In the genomic region with DNA sequence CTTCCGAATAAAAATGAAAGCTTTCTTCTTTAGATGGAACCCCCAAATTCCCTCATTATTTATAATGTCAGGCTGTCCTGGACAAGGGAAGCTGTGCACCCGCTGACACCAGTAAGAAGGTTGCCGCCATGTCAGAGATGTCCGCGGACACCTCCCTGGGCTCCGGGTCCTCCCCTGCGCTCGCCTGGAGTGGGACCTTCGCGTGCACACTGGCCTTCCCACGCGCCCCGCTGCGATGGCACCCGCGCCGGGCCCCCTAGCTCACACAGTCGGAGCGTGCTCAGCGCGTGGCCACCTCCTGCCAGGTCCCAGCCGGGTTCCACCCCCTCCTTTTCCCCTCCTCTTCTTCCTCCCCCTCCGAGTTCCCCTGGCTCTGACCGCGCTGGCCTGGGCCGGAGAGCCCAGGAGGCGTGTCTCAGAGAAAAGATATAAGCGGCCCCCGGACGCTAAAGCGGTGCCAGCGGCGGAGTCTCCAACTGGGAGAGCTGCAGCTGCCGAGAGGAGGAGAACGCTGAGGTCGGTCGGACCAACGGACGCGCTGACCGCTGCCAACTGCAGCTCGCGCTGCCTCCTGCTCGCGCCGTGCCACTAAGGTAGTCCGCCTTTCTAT, we compare ENCODE assay signal across 1 cellular context.
TF ChIP-seq lines count a peak whose summit lies in the region.

A gene with protein sequence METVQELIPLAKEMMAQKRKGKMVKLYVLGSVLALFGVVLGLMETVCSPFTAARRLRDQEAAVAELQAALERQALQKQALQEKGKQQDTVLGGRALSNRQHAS (plus strand): TSS at position 456 of the 610 bp plus-strand sequence. CDS start 273 bp downstream, outside the sequence.

TF ChIP-seq in GM23338, 12 proteins besides CTCF, POLR2A, EP300 and RAD21 (continued from another document):
- TF ChIP-seq, protein P1, sequence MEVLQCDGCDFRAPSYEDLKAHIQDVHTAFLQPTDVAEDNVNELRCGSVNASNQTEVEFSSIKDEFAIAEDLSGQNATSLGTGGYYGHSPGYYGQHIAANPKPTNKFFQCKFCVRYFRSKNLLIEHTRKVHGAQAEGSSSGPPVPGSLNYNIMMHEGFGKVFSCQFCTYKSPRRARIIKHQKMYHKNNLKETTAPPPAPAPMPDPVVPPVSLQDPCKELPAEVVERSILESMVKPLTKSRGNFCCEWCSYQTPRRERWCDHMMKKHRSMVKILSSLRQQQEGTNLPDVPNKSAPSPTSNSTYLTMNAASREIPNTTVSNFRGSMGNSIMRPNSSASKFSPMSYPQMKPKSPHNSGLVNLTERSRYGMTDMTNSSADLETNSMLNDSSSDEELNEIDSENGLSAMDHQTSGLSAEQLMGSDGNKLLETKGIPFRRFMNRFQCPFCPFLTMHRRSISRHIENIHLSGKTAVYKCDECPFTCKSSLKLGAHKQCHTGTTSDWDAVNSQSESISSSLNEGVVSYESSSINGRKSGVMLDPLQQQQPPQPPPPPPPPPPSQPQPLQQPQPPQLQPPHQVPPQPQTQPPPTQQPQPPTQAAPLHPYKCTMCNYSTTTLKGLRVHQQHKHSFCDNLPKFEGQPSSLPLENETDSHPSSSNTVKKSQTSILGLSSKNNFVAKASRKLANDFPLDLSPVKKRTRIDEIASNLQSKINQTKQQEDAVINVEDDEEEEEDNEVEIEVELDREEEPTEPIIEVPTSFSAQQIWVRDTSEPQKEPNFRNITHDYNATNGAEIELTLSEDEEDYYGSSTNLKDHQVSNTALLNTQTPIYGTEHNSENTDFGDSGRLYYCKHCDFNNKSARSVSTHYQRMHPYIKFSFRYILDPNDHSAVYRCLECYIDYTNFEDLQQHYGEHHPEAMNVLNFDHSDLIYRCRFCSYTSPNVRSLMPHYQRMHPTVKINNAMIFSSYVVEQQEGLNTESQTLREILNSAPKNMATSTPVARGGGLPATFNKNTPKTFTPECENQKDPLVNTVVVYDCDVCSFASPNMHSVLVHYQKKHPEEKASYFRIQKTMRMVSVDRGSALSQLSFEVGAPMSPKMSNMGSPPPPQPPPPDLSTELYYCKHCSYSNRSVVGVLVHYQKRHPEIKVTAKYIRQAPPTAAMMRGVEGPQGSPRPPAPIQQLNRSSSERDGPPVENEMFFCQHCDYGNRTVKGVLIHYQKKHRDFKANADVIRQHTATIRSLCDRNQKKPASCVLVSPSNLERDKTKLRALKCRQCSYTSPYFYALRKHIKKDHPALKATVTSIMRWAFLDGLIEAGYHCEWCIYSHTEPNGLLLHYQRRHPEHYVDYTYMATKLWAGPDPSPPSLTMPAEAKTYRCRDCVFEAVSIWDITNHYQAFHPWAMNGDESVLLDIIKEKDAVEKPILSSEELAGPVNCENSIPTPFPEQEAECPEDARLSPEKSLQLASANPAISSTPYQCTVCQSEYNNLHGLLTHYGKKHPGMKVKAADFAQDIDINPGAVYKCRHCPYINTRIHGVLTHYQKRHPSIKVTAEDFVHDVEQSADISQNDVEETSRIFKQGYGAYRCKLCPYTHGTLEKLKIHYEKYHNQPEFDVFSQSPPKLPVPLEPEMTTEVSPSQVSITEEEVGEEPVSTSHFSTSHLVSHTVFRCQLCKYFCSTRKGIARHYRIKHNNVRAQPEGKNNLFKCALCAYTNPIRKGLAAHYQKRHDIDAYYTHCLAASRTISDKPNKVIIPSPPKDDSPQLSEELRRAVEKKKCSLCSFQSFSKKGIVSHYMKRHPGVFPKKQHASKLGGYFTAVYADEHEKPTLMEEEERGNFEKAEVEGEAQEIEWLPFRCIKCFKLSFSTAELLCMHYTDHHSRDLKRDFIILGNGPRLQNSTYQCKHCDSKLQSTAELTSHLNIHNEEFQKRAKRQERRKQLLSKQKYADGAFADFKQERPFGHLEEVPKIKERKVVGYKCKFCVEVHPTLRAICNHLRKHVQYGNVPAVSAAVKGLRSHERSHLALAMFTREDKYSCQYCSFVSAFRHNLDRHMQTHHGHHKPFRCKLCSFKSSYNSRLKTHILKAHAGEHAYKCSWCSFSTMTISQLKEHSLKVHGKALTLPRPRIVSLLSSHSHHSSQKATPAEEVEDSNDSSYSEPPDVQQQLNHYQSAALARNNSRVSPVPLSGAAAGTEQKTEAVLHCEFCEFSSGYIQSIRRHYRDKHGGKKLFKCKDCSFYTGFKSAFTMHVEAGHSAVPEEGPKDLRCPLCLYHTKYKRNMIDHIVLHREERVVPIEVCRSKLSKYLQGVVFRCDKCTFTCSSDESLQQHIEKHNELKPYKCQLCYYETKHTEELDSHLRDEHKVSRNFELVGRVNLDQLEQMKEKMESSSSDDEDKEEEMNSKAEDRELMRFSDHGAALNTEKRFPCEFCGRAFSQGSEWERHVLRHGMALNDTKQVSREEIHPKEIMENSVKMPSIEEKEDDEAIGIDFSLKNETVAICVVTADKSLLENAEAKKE (CRISPR knock-in tag; IDR thresholded peaks at IDR 0.05), result no peak
- no peak; the same call in 1 of the 2 replicates for TF ChIP-seq POLR2AphosphoS5 (IDR thresholded peaks at IDR 0.05; ENCODE audit: low read depth)
- no peak for TF ChIP-seq STAT1 (IDR thresholded peaks at IDR 0.05; ENCODE audit: unreplicated experiment)
- no peak for TF ChIP-seq JUNB (IDR thresholded peaks at IDR 0.05; ENCODE audit: unreplicated experiment)
- no peak for TF ChIP-seq CREB1 (CRISPR knock-in tag; IDR thresholded peaks at IDR 0.05; ENCODE audit: low read depth)
- no peak for TF ChIP-seq EZH2phosphoT487 (IDR thresholded peaks at IDR 0.05; ENCODE audit: unreplicated experiment)
